Comparison of ENCODE assay signal across 8 cellular contexts in the genomic region with DNA sequence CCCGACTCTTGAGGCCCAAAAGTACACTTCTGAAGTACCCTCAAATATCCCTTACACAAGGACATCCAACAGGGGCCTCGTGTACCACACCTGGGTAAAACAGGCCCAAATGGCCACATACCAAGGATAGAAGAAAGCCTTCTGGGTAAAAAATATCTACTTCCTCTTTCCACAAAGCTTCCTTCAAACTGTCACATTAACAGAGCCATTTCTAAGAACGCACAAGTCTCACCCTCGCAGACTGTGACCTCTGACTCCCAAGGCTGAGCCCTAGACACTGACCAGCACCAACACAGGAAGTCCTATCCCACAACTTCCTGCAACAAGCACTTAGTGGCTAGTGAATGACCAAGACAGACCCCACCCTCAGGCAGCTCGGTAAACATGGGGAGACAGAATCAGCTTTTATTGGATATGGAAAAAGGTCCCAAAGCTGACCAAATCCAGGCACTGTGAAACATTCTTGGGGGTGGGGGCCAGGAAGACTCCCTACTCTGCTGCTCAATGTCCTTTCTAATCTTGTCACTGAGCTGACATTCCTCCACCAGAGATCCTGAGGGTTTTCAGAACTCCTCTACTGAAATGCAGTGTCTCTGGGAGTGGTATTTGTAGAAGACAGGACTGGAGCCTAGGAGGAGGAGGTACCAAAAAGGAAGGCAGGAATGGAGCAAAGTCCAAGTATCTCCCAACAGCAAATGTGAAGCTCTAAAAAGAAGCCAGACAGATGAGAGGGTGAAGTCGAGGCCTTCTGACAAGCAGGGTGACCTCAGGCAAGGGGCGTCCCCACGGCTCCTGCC. TPM values are rescaled to one million over a fixed set of nuclear protein-coding genes. Genes with fewer than 3 reads are reported as not detected.
DNase-seq lines count a peak whose midpoint lies in the region; ATAC-seq and TF ChIP-seq lines count a peak whose summit lies in the region.

No MANE protein-coding gene starts in this region.

- no peaks in the 10 kb centered on the region for H4K20me1 ChIP-seq in MM.1S (ENCODE audit: insufficient read depth, low read length)

- no peaks in the 10 kb centered on the region for H3K27me3 ChIP-seq in CD4-positive, alpha-beta T cell (ENCODE audit: control insufficient read depth, insufficient read depth, low read length)
- H3K27me3 ChIP-seq in MM.1S (replicated peaks; ENCODE audit: insufficient read depth, low read length) (no peaks in the 10 kb centered on the region), breast epithelium (no peaks in the 10 kb centered on the region), mesendoderm (ENCODE audit: insufficient read depth, low read length, poor library complexity) (no peaks in the 10 kb centered on the region)
- no peaks in the 10 kb centered on the region for H3K27me3 ChIP-seq in effector memory CD4-positive, alpha-beta T cell (replicated peaks; ENCODE audit: control insufficient read depth, insufficient read depth, low read length, poor library complexity, severe bottlenecking)

- no peak overlapping the region for H2AFZ ChIP-seq in MM.1S (ENCODE audit: low read length)

- H3K4me3 Mint-ChIP-seq in CD4-positive, alpha-beta T cell: no peak overlapping the region

- H3K27me3 Mint-ChIP-seq in CD4-positive, alpha-beta T cell: no peaks in the 10 kb centered on the region

- H3K56ac ChIP-seq in mesendoderm (ENCODE audit: low read length): peak overlapping the region; percentile 25

- no peaks in the 10 kb centered on the region for H3K9me3 Mint-ChIP-seq in CD4-positive, alpha-beta T cell

- no peak overlapping the region for H4K8ac ChIP-seq in mesendoderm (ENCODE audit: low read depth, low read length)

- H3K4me2 ChIP-seq in MM.1S (ENCODE audit: low read depth, low read length) (no peak overlapping the region), mesendoderm (ENCODE audit: low read length) (no peak overlapping the region)

- no peak overlapping the region for H2BK15ac ChIP-seq in mesendoderm (replicated peaks; ENCODE audit: low read depth)

- no peak overlapping the region for H3K23ac ChIP-seq in mesendoderm (ENCODE audit: low read length)

- no peak overlapping the region for H3K4me3 ChIP-seq in MM.1S (ENCODE audit: low read length)
- H3K4me3 ChIP-seq in breast epithelium: peak overlapping the region in 1 of 3 donors; percentile 60
- no peak overlapping the region for H3K4me3 ChIP-seq in mesendoderm (ENCODE audit: low read length)
- H3K4me3 ChIP-seq in effector memory CD4-positive, alpha-beta T cell (ENCODE audit: insufficient read depth, low read depth, low read length, poor library complexity, severe bottlenecking): no peak overlapping the region

- H3F3A ChIP-seq in MM.1S (ENCODE audit: insufficient read depth, low read length): no peaks in the 10 kb centered on the region

- H2AK5ac ChIP-seq in mesendoderm (ENCODE audit: low read length): no peak overlapping the region

- intact Hi-C loops in CD4-positive, alpha-beta T cell (cut with DNase I, micrococcal nuclease): no loop called here
- intact Hi-C loops in breast epithelium (cut with DNase I; ENCODE audit: low total_unique reads): no loop called here

- H3K4me1 Mint-ChIP-seq in CD4-positive, alpha-beta T cell (ENCODE audit: low read depth): peaks cover 56% of the 10 kb centered on the region

- no peaks in the 10 kb centered on the region for H3K36me3 ChIP-seq in MM.1S (replicated peaks; ENCODE audit: insufficient read depth, low read length)
- no peaks in the 10 kb centered on the region for H3K36me3 ChIP-seq in breast epithelium
- peaks cover 7% of the 10 kb centered on the region for H3K36me3 ChIP-seq in mesendoderm (ENCODE audit: control insufficient read depth, insufficient read depth, low read length)
- H3K36me3 ChIP-seq in effector memory CD4-positive, alpha-beta T cell (ENCODE audit: control insufficient read depth, insufficient read depth, low read length): peaks cover 26% of the 10 kb centered on the region

- POLR2A ChIA-PET in CD4-positive, alpha-beta T cell (lab: Charles Lee): interaction anchor here (2.2 kb wide), 1 partner anchor 33 kb away, joined by 5 read pairs; no protein-coding TSS in a partner anchor

- H3K27ac Mint-ChIP-seq in CD4-positive, alpha-beta T cell: peak overlapping the region; percentile 76

- H4K5ac ChIP-seq in mesendoderm (ENCODE audit: low read length): no peak overlapping the region

- H2BK5ac ChIP-seq in mesendoderm (ENCODE audit: low read length): no peak overlapping the region

- H3K79me1 ChIP-seq in mesendoderm (ENCODE audit: low read length): peaks cover 42% of the 10 kb centered on the region

- H2BK120ac ChIP-seq in mesendoderm (ENCODE audit: low read depth, low read length): no peak overlapping the region

- DNase-seq in CD4-positive, alpha-beta T cell: no peak
- DNase-seq in MM.1S (no peak), breast epithelium (ENCODE audit: low spot score in 2 of 2) (no peak), mesendoderm (peak; percentile 51), SHP77 (lab: John Stamatoyannopoulos, UW) (no peak), NCI-H524 treated with DMSO at 0.1 percent for 48 hours (lab: John Stamatoyannopoulos, UW) (no peak)
- no peak for DNase-seq in effector memory CD4-positive, alpha-beta T cell

- no peak overlapping the region for H3K27ac ChIP-seq in CD4-positive, alpha-beta T cell (ENCODE audit: low read depth, low read length)
- H3K27ac ChIP-seq in MM.1S (ENCODE audit: low read length) (peak overlapping the region; percentile 12; the same call in 1 of the 2 replicates), breast epithelium (peak overlapping the region; percentile 97 to 100), mesendoderm (ENCODE audit: low read depth, low read length) (peak overlapping the region; percentile 30)
- H3K27ac ChIP-seq in effector memory CD4-positive, alpha-beta T cell (ENCODE audit: insufficient read depth, low read length, poor library complexity, severe bottlenecking): no peak overlapping the region

- no peak overlapping the region for H3K4ac ChIP-seq in mesendoderm (ENCODE audit: low read depth, low read length)

- CTCF ChIA-PET in CD4-positive, alpha-beta T cell (lab: Charles Lee): no interaction called here

- peaks cover 66% of the 10 kb centered on the region for H3K36me3 Mint-ChIP-seq in CD4-positive, alpha-beta T cell (ENCODE audit: low read depth)

- no peaks in the 10 kb centered on the region for H3K9me2 ChIP-seq in MM.1S (replicated peaks; ENCODE audit: insufficient read depth, low read length)

- peaks cover 8% of the 10 kb centered on the region for H3K4me1 ChIP-seq in MM.1S (ENCODE audit: low read length)
- H3K4me1 ChIP-seq in breast epithelium: peaks cover 30 to 47% of the 10 kb centered on the region in 2 donors
- H3K4me1 ChIP-seq in mesendoderm (ENCODE audit: control insufficient read depth, low read depth, low read length): peaks cover 34% of the 10 kb centered on the region
- H3K4me1 ChIP-seq in effector memory CD4-positive, alpha-beta T cell (ENCODE audit: control insufficient read depth, insufficient read depth, low read length, poor library complexity, severe bottlenecking): no peaks in the 10 kb centered on the region

- no peak for ATAC-seq in CD4-positive, alpha-beta T cell (ENCODE audit: poor library complexity)
- ATAC-seq in esophagus mucosa: no peak

- H3K9ac ChIP-seq in MM.1S (ENCODE audit: low read length) (no peak overlapping the region), mesendoderm (ENCODE audit: low read length) (no peak overlapping the region)

- no peaks in the 10 kb centered on the region for H3K9me3 ChIP-seq in CD4-positive, alpha-beta T cell (ENCODE audit: control insufficient read depth, low read length)
- H3K9me3 ChIP-seq in MM.1S (replicated peaks; ENCODE audit: insufficient read depth, low read length) (no peaks in the 10 kb centered on the region), breast epithelium (no peaks in the 10 kb centered on the region)
- H3K9me3 ChIP-seq in effector memory CD4-positive, alpha-beta T cell (ENCODE audit: control insufficient read depth, low read length): no peaks in the 10 kb centered on the region

- H3K79me2 ChIP-seq in MM.1S (ENCODE audit: low read length) (peaks cover 57% of the 10 kb centered on the region), mesendoderm (ENCODE audit: control insufficient read depth, insufficient read depth, low read length) (peaks cover 57% of the 10 kb centered on the region)

- no peak overlapping the region for H3K18ac ChIP-seq in mesendoderm (ENCODE audit: low read length)

- TF ChIP-seq CTCF in CD4-positive, alpha-beta T cell (IDR thresholded peaks at IDR 0.05): no peak
- TF ChIP-seq CTCF in MM.1S (IDR thresholded peaks at IDR 0.05; ENCODE audit: low read length) (no peak), breast epithelium (IDR thresholded peaks at IDR 0.05) (no peak)

- WGBS in mesendoderm (ENCODE audit: extremely low coverage, insufficient coverage, low lambda C conversion rate): no CpG with 5 or more reads among the region's 8 CpGs

- no peak for TF ChIP-seq POLR2A in breast epithelium (IDR thresholded peaks at IDR 0.05)

RNA-seq across cellular contexts. Expression of a gene that starts 15.9 kb away (rescaled TPM):
- 10 to 100 TPM; 24.2 to 26.1 TPM for total RNA-seq in CD4-positive, alpha-beta T cell
- total RNA-seq in breast epithelium (10 to 100 TPM; 65.3 to 86.2 (median 70.4) TPM), esophagus mucosa (51.7 TPM)
- 53.1 TPM for polyA plus RNA-seq in mesendoderm (2013, experiment 1 of 2)
- polyA plus RNA-seq in mesendoderm (2013, experiment 2 of 2): 49.7 TPM

RNA-seq across cellular contexts. Expression of a gene that starts 16.2 kb away (rescaled TPM):
- total RNA-seq in CD4-positive, alpha-beta T cell: 10 to 100 TPM; 17.2 to 19.9 TPM
- total RNA-seq in breast epithelium: 10 to 100 TPM; 34.7 to 54.7 (median 47.7) TPM
- polyA plus RNA-seq in mesendoderm (2013, experiment 1 of 2): 13.1 TPM
- polyA plus RNA-seq in mesendoderm (2013, experiment 2 of 2): 13.5 TPM
- total RNA-seq in esophagus mucosa: 29.6 TPM

Comparison
In these comparisons a context has a peak if more than half of its experiments do, and no peak if none do; other contexts are left out.
1. H3K27ac ChIP-seq: peak in MM.1S (single experiment), breast epithelium (2 of 2) and mesendoderm (single experiment); none in CD4-positive, alpha-beta T cell (single experiment) and effector memory CD4-positive, alpha-beta T cell (single experiment).